Comparison of ENCODE assay signal across 12 cellular contexts in genomic region chr7:139124084-139124914, GRCh38. TPM values are rescaled to one million over a fixed set of nuclear protein-coding genes. Genes with fewer than 3 reads are reported as not detected.
DNase-seq lines count a peak whose midpoint lies in the region; ATAC-seq and TF ChIP-seq lines count a peak whose summit lies in the region.
"Had no signal": no experiment of that assay in that cellular context is flagged by ENCODE, and none has a peak within 500 bp of the region (broad histone marks: within the 10 kb centered on the region; RNA-seq: fewer than 3 reads in every experiment).

No MANE protein-coding gene starts in this region.

- no peaks in the 10 kb centered on the region for H3K9me3 Mint-ChIP-seq in activated naive CD8-positive, alpha-beta T cell (ENCODE audit: low read depth)
- H3K9me3 Mint-ChIP-seq in activated naive CD8-positive, alpha-beta T cell treated with anti-CD3 and anti-CD28 coated beads for 36 hours: no peaks in the 10 kb centered on the region
- no peaks in the 10 kb centered on the region for H3K9me3 Mint-ChIP-seq in CD4-positive, alpha-beta T cell

- no peak overlapping the region for H3K4me3 Mint-ChIP-seq in activated naive CD8-positive, alpha-beta T cell
- no peak overlapping the region for H3K4me3 Mint-ChIP-seq in activated naive CD8-positive, alpha-beta T cell treated with anti-CD3 and anti-CD28 coated beads for 36 hours
- no peak overlapping the region for H3K4me3 Mint-ChIP-seq in CD4-positive, alpha-beta T cell

- no peak for TF ChIP-seq CTCF in CD4-positive, alpha-beta T cell (IDR thresholded peaks at IDR 0.05)

- ATAC-seq in GM21786 (IDR thresholded peaks at IDR 0.05; ENCODE audit: unreplicated experiment) (peak; percentile 69), HG03432 (IDR thresholded peaks at IDR 0.05; ENCODE audit: unreplicated experiment) (peak; percentile 73)
- peak; percentile 89 for ATAC-seq in stimulated activated naive CD8-positive, alpha-beta T cell treated with anti-CD3 and anti-CD28 coated beads, Interleukin-15, Interleukin-2, amounts not matched to agents 100 U/mL and 50 U/mL, for 24 hours
- ATAC-seq in CD4-positive, alpha-beta T cell (ENCODE audit: poor library complexity): no peak
- ATAC-seq: body of pancreas, lower lobe of right lung had no signal

- intact Hi-C loops in CD4-positive, alpha-beta T cell (cut with DNase I, micrococcal nuclease): loop anchor here in 1 of 2 experiments (10.0 kb wide), 1 partner anchor 669 kb away; no protein-coding TSS in a partner anchor

- POLR2A ChIA-PET in CD4-positive, alpha-beta T cell (lab: Charles Lee): interaction anchor here (1.3 kb wide), 1 partner anchor 9 kb away, joined by 3 read pairs; no protein-coding TSS in a partner anchor

- H3K27ac Mint-ChIP-seq in activated naive CD8-positive, alpha-beta T cell: peak overlapping the region; percentile 10
- H3K27ac Mint-ChIP-seq in activated naive CD8-positive, alpha-beta T cell treated with anti-CD3 and anti-CD28 coated beads for 36 hours: no peak overlapping the region
- no peak overlapping the region for H3K27ac Mint-ChIP-seq in CD4-positive, alpha-beta T cell

- no peak for DNase-seq in activated naive CD8-positive, alpha-beta T cell treated with anti-CD3 and anti-CD28 coated beads for 36 hours
- peak; percentile 47 for DNase-seq in stimulated activated naive CD8-positive, alpha-beta T cell treated with anti-CD3 and anti-CD28 coated beads, Interleukin-15, Interleukin-2, amounts not matched to agents 100 U/mL and 50 U/mL, for 24 hours
- no peak for DNase-seq in NK-92 (lab: John Stamatoyannopoulos, UW; ENCODE audit: unreplicated experiment)
- DNase-seq in mucosa of gallbladder (ENCODE audit: low spot score): no peak
- DNase-seq in CD4-positive, alpha-beta T cell: no peak
- DNase-seq: BE2C, body of pancreas, lower lobe of right lung, NCI-H187 had no signal

- CTCF ChIA-PET in CD4-positive, alpha-beta T cell (lab: Charles Lee): interaction anchor here (1.6 kb wide), 1 partner anchor 8 kb away, joined by 4 read pairs; no protein-coding TSS in a partner anchor

- H3K27ac ChIP-seq in CD4-positive, alpha-beta T cell (ENCODE audit: low read depth, low read length): no peak overlapping the region
- H3K27ac ChIP-seq: body of pancreas, lower lobe of right lung had no signal

- H3K4me1 Mint-ChIP-seq in activated naive CD8-positive, alpha-beta T cell (ENCODE audit: low read depth): peaks cover 25% of the 10 kb centered on the region
- peaks cover 29% of the 10 kb centered on the region for H3K4me1 Mint-ChIP-seq in activated naive CD8-positive, alpha-beta T cell treated with anti-CD3 and anti-CD28 coated beads for 36 hours
- peaks cover 34% of the 10 kb centered on the region for H3K4me1 Mint-ChIP-seq in CD4-positive, alpha-beta T cell (ENCODE audit: low read depth)

- no peaks in the 10 kb centered on the region for H3K36me3 Mint-ChIP-seq in activated naive CD8-positive, alpha-beta T cell
- no peaks in the 10 kb centered on the region for H3K36me3 Mint-ChIP-seq in activated naive CD8-positive, alpha-beta T cell treated with anti-CD3 and anti-CD28 coated beads for 36 hours
- H3K36me3 Mint-ChIP-seq in CD4-positive, alpha-beta T cell (ENCODE audit: low read depth): no peaks in the 10 kb centered on the region

- H3K27me3 ChIP-seq in CD4-positive, alpha-beta T cell (ENCODE audit: control insufficient read depth, insufficient read depth, low read length): no peaks in the 10 kb centered on the region

- no peaks in the 10 kb centered on the region for H3K9me3 ChIP-seq in CD4-positive, alpha-beta T cell (ENCODE audit: control insufficient read depth, low read length)
- H3K9me3 ChIP-seq: BE2C, body of pancreas, lower lobe of right lung had no signal

- H3K27me3 Mint-ChIP-seq in activated naive CD8-positive, alpha-beta T cell: no peaks in the 10 kb centered on the region
- H3K27me3 Mint-ChIP-seq in activated naive CD8-positive, alpha-beta T cell treated with anti-CD3 and anti-CD28 coated beads for 36 hours: no peaks in the 10 kb centered on the region
- H3K27me3 Mint-ChIP-seq in CD4-positive, alpha-beta T cell: no peaks in the 10 kb centered on the region

RNA-seq across cellular contexts. Expression of gene ZC3HAV1, which starts 14.8 kb away (rescaled TPM):
- total RNA-seq in activated naive CD8-positive, alpha-beta T cell treated with anti-CD3 and anti-CD28 coated beads for 36 hours: 100 to 1,000 TPM; 117 to 118 TPM
- 28.0 TPM for total RNA-seq in mucosa of gallbladder
- total RNA-seq in CD4-positive, alpha-beta T cell: 100 to 1,000 TPM; 169 to 178 TPM
